11 cellular contexts compared by ENCODE assay signal in genomic region chr21:41763398-41763931, GRCh38. TPM values are rescaled to one million over a fixed set of nuclear protein-coding genes. Genes with fewer than 3 reads are reported as not detected.
A peak's percentile ranks its signal among the peaks of the same experiment; 100 is the strongest.
DNase-seq lines count a peak whose midpoint lies in the region; ATAC-seq and TF ChIP-seq lines count a peak whose summit lies in the region.
"Had no signal": no experiment of that assay in that cellular context is flagged by ENCODE, and none has a peak within 500 bp of the region (broad histone marks: within the 10 kb centered on the region; RNA-seq: fewer than 3 reads in every experiment).

No MANE protein-coding gene starts in this region.

- no peak overlapping the region for H3K27ac Mint-ChIP-seq in activated T-cell treated with anti-CD3 and anti-CD28 coated beads, Interleukin-2, amount 50 U/mL, for 24 hours
- no peak overlapping the region for H3K27ac Mint-ChIP-seq in activated CD4-positive, alpha-beta T cell treated with anti-CD3 and anti-CD28 coated beads, Interleukin-2, amount 10 ng/mL, durations not matched to agents 7 days and 5 days

- no peak for ATAC-seq in HG03175 (IDR thresholded peaks at IDR 0.05; ENCODE audit: unreplicated experiment)

- in situ Hi-C loops in mammary epithelial cell (cut with MboI; ENCODE audit: low sequenced_read_pairs in 2 of 2) = no loop called here

- CTCF ChIA-PET in mammary epithelial cell (lab: Charles Lee; ENCODE audit: low non-redundant PET) = interaction anchor here (0.7 to 1.0 kb wide), 2 partner anchors 11 to 123 kb away, joined by 3 to 4 read pairs; no protein-coding TSS in a partner anchor
- CTCF ChIA-PET in activated CD4-positive, alpha-beta T cell treated with anti-CD3 and anti-CD28 coated beads, Interleukin-2, amount 10 ng/mL, durations not matched to agents 7 days and 5 days (lab: Charles Lee) = no interaction called here

- H3K27me3 Mint-ChIP-seq in activated T-cell treated with anti-CD3 and anti-CD28 coated beads, Interleukin-2, amount 50 U/mL, for 24 hours = peaks cover 85% of the 10 kb centered on the region
- H3K27me3 Mint-ChIP-seq in activated CD4-positive, alpha-beta T cell treated with anti-CD3 and anti-CD28 coated beads, Interleukin-2, amount 10 ng/mL, durations not matched to agents 7 days and 5 days = peaks cover 70% of the 10 kb centered on the region

- POLR2A ChIA-PET in activated CD4-positive, alpha-beta T cell treated with anti-CD3 and anti-CD28 coated beads, Interleukin-2, amount 10 ng/mL, durations not matched to agents 7 days and 5 days (lab: Charles Lee) = no interaction called here

- no peak overlapping the region for H2AFZ ChIP-seq in mammary epithelial cell (ENCODE audit: low read depth, low read length)

- DNase-seq in left ventricle myocardium inferior (peak; percentile 5), right atrium auricular region (ENCODE audit: low spot score) (no peak), mammary epithelial cell (peak; percentile 87), kidney tubule cell (ENCODE audit: low spot score) (peak; percentile 35)
- no peak for DNase-seq in activated T-cell treated with anti-CD3 and anti-CD28 coated beads, Interleukin-2, amount 50 U/mL, for 24 hours
- DNase-seq in stimulated activated CD4-positive, alpha-beta T cell treated with anti-CD3 and anti-CD28 coated beads, Interleukin-4, amount 100 ng/mL, for 24 hours = no peak
- DNase-seq in activated CD4-positive, alpha-beta T cell treated with anti-CD3 and anti-CD28 coated beads, Interleukin-2, amount 10 ng/mL, durations not matched to agents 7 days and 5 days = no peak
- DNase-seq: retina, Right ventricle myocardium superior, substantia nigra had no signal

- peak overlapping the region; percentile 96 for H3K4me2 ChIP-seq in mammary epithelial cell (ENCODE audit: insufficient read depth, low read depth, low read length)

- peaks cover 10% of the 10 kb centered on the region for H4K20me1 ChIP-seq in mammary epithelial cell (ENCODE audit: insufficient read depth, low read length)

- peaks cover 28% of the 10 kb centered on the region for H3K4me1 Mint-ChIP-seq in activated T-cell treated with anti-CD3 and anti-CD28 coated beads, Interleukin-2, amount 50 U/mL, for 24 hours (ENCODE audit: low read depth)
- peaks cover 21% of the 10 kb centered on the region for H3K4me1 Mint-ChIP-seq in activated CD4-positive, alpha-beta T cell treated with anti-CD3 and anti-CD28 coated beads, Interleukin-2, amount 10 ng/mL, durations not matched to agents 7 days and 5 days

- no peaks in the 10 kb centered on the region for H3K9me3 ChIP-seq in left ventricle myocardium inferior (replicated peaks)
- H3K9me3 ChIP-seq in right atrium auricular region = no peaks in the 10 kb centered on the region
- no peaks in the 10 kb centered on the region for H3K9me3 ChIP-seq in mammary epithelial cell (replicated peaks; ENCODE audit: insufficient read depth, low read length)

- no peak overlapping the region for H3K4me3 Mint-ChIP-seq in activated T-cell treated with anti-CD3 and anti-CD28 coated beads, Interleukin-2, amount 50 U/mL, for 24 hours
- H3K4me3 Mint-ChIP-seq in activated CD4-positive, alpha-beta T cell treated with anti-CD3 and anti-CD28 coated beads, Interleukin-2, amount 10 ng/mL, durations not matched to agents 7 days and 5 days = no peak overlapping the region

- H3K27me3 ChIP-seq in left ventricle myocardium inferior (ENCODE audit: low read depth) = peaks cover 99% of the 10 kb centered on the region
- H3K27me3 ChIP-seq in right atrium auricular region = peaks cover 5 to 25% of the 10 kb centered on the region in 2 donors
- no peaks in the 10 kb centered on the region for H3K27me3 ChIP-seq in mammary epithelial cell (ENCODE audit: insufficient read depth, low read length)

- no TSS peak for BruUV-seq in mammary epithelial cell (replicated peaks; lab: Mats Ljungman, UMichigan)

- H3K36me3 ChIP-seq in left ventricle myocardium inferior (no peaks in the 10 kb centered on the region), right atrium auricular region (no peaks in the 10 kb centered on the region), mammary epithelial cell (ENCODE audit: insufficient read depth, low read length) (peaks cover 2% of the 10 kb centered on the region)

- dilution Hi-C loops in mammary epithelial cell (cut with HindIII; ENCODE audit: low sequenced_read_pairs) = loop anchor here (10.0 kb wide), 1 partner anchor 149 kb away; no protein-coding TSS in a partner anchor

- H3K36me3 Mint-ChIP-seq in activated T-cell treated with anti-CD3 and anti-CD28 coated beads, Interleukin-2, amount 50 U/mL, for 24 hours (ENCODE audit: low read depth) = no peaks in the 10 kb centered on the region
- peaks cover 2% of the 10 kb centered on the region for H3K36me3 Mint-ChIP-seq in activated CD4-positive, alpha-beta T cell treated with anti-CD3 and anti-CD28 coated beads, Interleukin-2, amount 10 ng/mL, durations not matched to agents 7 days and 5 days (ENCODE audit: low read depth)

- H3K4me1 ChIP-seq in left ventricle myocardium inferior (peaks cover 39% of the 10 kb centered on the region), right atrium auricular region (peaks cover 0 to 47% of the 10 kb centered on the region in 2 donors), mammary epithelial cell (ENCODE audit: insufficient read depth, low read length) (peaks cover 73% of the 10 kb centered on the region)

- WGBS in mammary epithelial cell (ENCODE audit: low coverage, missing lambda C conversion rate) = 3% methylated on average over 17 of the region's 21 CpGs

- peak overlapping the region; percentile 96 for H3K9ac ChIP-seq in mammary epithelial cell (ENCODE audit: insufficient read depth, low read length)

- H3K79me2 ChIP-seq in mammary epithelial cell (ENCODE audit: insufficient read depth, low read length) = peaks cover 91% of the 10 kb centered on the region

- H3K4me3 ChIP-seq in left ventricle myocardium inferior (no peak overlapping the region), right atrium auricular region (no peak overlapping the region), mammary epithelial cell (replicated peaks in 1 of 3; ENCODE audit: insufficient read depth in 1 of 3, low read depth in 2 of 3, low read length in 3 of 3) (peak overlapping the region; percentile 87 to 94 (median 92))

- H3K27ac ChIP-seq in left ventricle myocardium inferior (replicated peaks) (no peak overlapping the region), right atrium auricular region (no peak overlapping the region), mammary epithelial cell (ENCODE audit: insufficient read depth, low read depth, low read length) (peak overlapping the region; percentile 86)

- H3K9me3 Mint-ChIP-seq in activated T-cell treated with anti-CD3 and anti-CD28 coated beads, Interleukin-2, amount 50 U/mL, for 24 hours = no peaks in the 10 kb centered on the region
- no peaks in the 10 kb centered on the region for H3K9me3 Mint-ChIP-seq in activated CD4-positive, alpha-beta T cell treated with anti-CD3 and anti-CD28 coated beads, Interleukin-2, amount 10 ng/mL, durations not matched to agents 7 days and 5 days

- intact Hi-C loops in left ventricle myocardium inferior (cut with micrococcal nuclease) = no loop called here
- intact Hi-C loops in mammary epithelial cell (cut with micrococcal nuclease) = no loop called here

- TF ChIP-seq CTCF in left ventricle myocardium inferior (IDR thresholded peaks at IDR 0.05; ENCODE audit: borderline replicate concordance) (no peak), right atrium auricular region (IDR thresholded peaks at IDR 0.05) (no peak), mammary epithelial cell (conservative IDR thresholded peaks at IDR 0.05 in 1 of 2, IDR thresholded peaks at IDR 0.05 in 1 of 2; ENCODE audit: extremely low read depth in 1 of 2, insufficient read depth in 1 of 2, low read depth in 1 of 2, low read length in 2 of 2) (no peak)

RNA-seq across cellular contexts. Expression of gene RIPK4, which starts 3.4 kb away (rescaled TPM):
- total RNA-seq in left ventricle myocardium inferior = 0.11 TPM
- total RNA-seq in right atrium auricular region = 1 to 10 TPM; 2.1 to 3.5 TPM
- 10 to 100 TPM; 50.1 to 83.9 TPM for total RNA-seq in mammary epithelial cell
- polyA plus RNA-seq in mammary epithelial cell = 21.0 TPM
- 36.0 TPM for polyA minus RNA-seq in mammary epithelial cell
- under 1 TPM in 1 of 2 experiments, not detected in 1; 0.07 TPM for total RNA-seq in activated CD4-positive, alpha-beta T cell treated with anti-CD3 and anti-CD28 coated beads, Interleukin-2, amount 10 ng/mL, durations not matched to agents 7 days and 5 days

Comparison
In these comparisons a context has a peak if more than half of its experiments do, and no peak if none do; other contexts are left out.
1. DNase-seq: peak in left ventricle myocardium inferior (single experiment), mammary epithelial cell (single experiment) and kidney tubule cell (single experiment); none in right atrium auricular region (single experiment), activated T-cell treated with anti-CD3 and anti-CD28 coated beads, Interleukin-2, amount 50 U/mL, for 24 hours (single experiment), stimulated activated CD4-positive, alpha-beta T cell treated with anti-CD3 and anti-CD28 coated beads, Interleukin-4, amount 100 ng/mL, for 24 hours (single experiment) and activated CD4-positive, alpha-beta T cell treated with anti-CD3 and anti-CD28 coated beads, Interleukin-2, amount 10 ng/mL, durations not matched to agents 7 days and 5 days (single experiment).
2. H3K4me3 ChIP-seq: peak in mammary epithelial cell (3 of 3); none in left ventricle myocardium inferior (single experiment) and right atrium auricular region (0 of 2).
3. RNA of gene RIPK4, which starts 3.4 kb away (total RNA-seq): 50.1 to 83.9 TPM in mammary epithelial cell; 2.1 to 3.5 TPM in right atrium auricular region, 0.11 TPM in left ventricle myocardium inferior (single experiment) and 0.07 TPM in activated CD4-positive, alpha-beta T cell treated with anti-CD3 and anti-CD28 coated beads, Interleukin-2, amount 10 ng/mL, durations not matched to agents 7 days and 5 days; every median in the first group is over 10 times any median in the second.